13 cellular contexts compared by ENCODE assay signal in the genomic region with DNA sequence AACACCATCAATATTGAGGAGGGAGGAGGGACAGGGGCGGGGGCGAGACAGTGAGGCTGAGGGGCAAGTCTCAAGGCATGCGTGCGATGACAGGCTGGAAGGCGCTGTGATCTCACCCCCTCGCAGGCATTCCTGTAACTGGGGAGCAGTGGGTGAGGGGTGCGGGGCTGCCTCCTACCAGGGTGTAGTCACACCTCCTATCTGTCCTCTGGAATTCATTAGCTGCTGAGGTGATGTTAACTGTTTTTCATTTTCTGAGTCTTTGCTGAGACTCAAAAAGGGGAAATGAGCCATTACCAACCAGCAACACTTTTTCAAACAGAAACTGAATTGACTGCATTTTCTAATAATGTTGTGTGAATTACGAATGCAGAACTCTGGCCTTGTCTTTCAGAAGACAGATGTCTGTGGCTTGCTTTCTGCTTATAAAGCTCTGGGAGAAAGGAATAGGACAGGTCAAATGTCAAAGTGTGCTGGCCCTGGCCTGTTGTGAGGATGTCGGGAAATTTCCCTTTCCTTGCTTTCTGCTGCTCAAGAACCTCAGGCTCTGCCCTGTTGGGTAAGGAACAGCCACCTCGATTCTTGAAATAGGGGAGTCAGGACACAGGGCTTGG. TPM values are rescaled to one million over a fixed set of nuclear protein-coding genes. Genes with fewer than 3 reads are reported as not detected.
A peak's percentile ranks its signal among the peaks of the same experiment; 100 is the strongest.
DNase-seq lines count a peak whose midpoint lies in the region; ATAC-seq and TF ChIP-seq lines count a peak whose summit lies in the region.
"Had no signal": no experiment of that assay in that cellular context is flagged by ENCODE, and none has a peak within 500 bp of the region (broad histone marks: within the 10 kb centered on the region; RNA-seq: fewer than 3 reads in every experiment).

No MANE protein-coding gene starts in this region.

- in situ Hi-C loops in KBM-7 (cut with MboI; ENCODE audit: low pct_unique_long_range_greater_than_20kb, low sequenced_read_pairs), result loop anchor here (10.0 kb wide), 1 partner anchor 48 kb away; no protein-coding TSS in a partner anchor

- peaks cover 32 to 40% (median 34%) of the 10 kb centered on the region in 3 donors for H3K4me1 Mint-ChIP-seq in IgD-negative memory B cell

- H3K27ac Mint-ChIP-seq in IgD-negative memory B cell, result peak overlapping the region; percentile 40 to 93 (median 82)

- H3K4me3 Mint-ChIP-seq in IgD-negative memory B cell, result peak overlapping the region; percentile 3 to 90 (median 73)
- H3K4me3 Mint-ChIP-seq: naive thymus-derived CD8-positive, alpha-beta T cell had no signal

- no peaks in the 10 kb centered on the region for H3K9me3 Mint-ChIP-seq in IgD-negative memory B cell
- H3K9me3 Mint-ChIP-seq: naive thymus-derived CD8-positive, alpha-beta T cell had no signal

- peaks cover 2% of the 10 kb centered on the region for H3K36me3 Mint-ChIP-seq in IgD-negative memory B cell
- H3K36me3 Mint-ChIP-seq: naive thymus-derived CD8-positive, alpha-beta T cell had no signal

- TF ChIP-seq POLR2A in GM18505 (IDR thresholded peaks at IDR 0.05; ENCODE audit: borderline replicate concordance, extremely low read depth, insufficient read depth, insufficient read length), result no peak

- ATAC-seq in GM18505 (IDR thresholded peaks at IDR 0.05; ENCODE audit: unreplicated experiment) (peak; percentile 34), GM21786 (IDR thresholded peaks at IDR 0.05; ENCODE audit: unreplicated experiment) (peak; percentile 48)
- ATAC-seq: naive thymus-derived CD8-positive, alpha-beta T cell had no signal

- peak; percentile 61 for DNase-seq in medulla oblongata (ENCODE audit: extremely low spot score)
- DNase-seq in H4 (ENCODE audit: low spot score), result no peak
- no peak for DNase-seq in cerebellum (ENCODE audit: low spot score)
- no peak for DNase-seq in midbrain (lab: John Stamatoyannopoulos, UW)
- DNase-seq in KBM-7, result no peak
- DNase-seq: Calu3; naive thymus-derived CD8-positive, alpha-beta T cell; stimulated activated CD4-positive, alpha-beta T cell treated with anti-CD3 and anti-CD28 coated beads, Interleukin-2, amount 100 ng/mL, for 48 hours had no signal

- no peaks in the 10 kb centered on the region for H3K27me3 Mint-ChIP-seq in IgD-negative memory B cell

RNA-seq across cellular contexts. Expression of gene CDH23, which starts 23.7 kb away (rescaled TPM):
- not detected for polyA plus RNA-seq in IgD-negative memory B cell
- 0.37 and 0.47 TPM in 2 replicates for total RNA-seq in H4 (2014; rRNA removed; shearing (Covaris generic))
- total RNA-seq in cerebellum, result 4.5 TPM
- total RNA-seq: bronchial epithelial cell, glomerular endothelial cell had no signal

RNA-seq across cellular contexts. Expression of gene SLC29A3, which starts 53.9 kb away (rescaled TPM):
- polyA plus RNA-seq in IgD-negative memory B cell, result 9.0 TPM
- 2.1 and 3.3 TPM in 2 replicates for total RNA-seq in H4 (2014; rRNA removed; shearing (Covaris generic))
- 3.2 TPM for total RNA-seq in cerebellum
